In genomic region chr2:71001592-71002570, GRCh38 we compare ENCODE assay signal across 11 cellular contexts. TPM values are rescaled to one million over a fixed set of nuclear protein-coding genes. Genes with fewer than 3 reads are reported as not detected.
DNase-seq lines count a peak whose midpoint lies in the region; ATAC-seq and TF ChIP-seq lines count a peak whose summit lies in the region.
"Had no signal": no experiment of that assay in that cellular context is flagged by ENCODE, and none has a peak within 500 bp of the region (broad histone marks: within the 10 kb centered on the region; RNA-seq: fewer than 3 reads in every experiment).

No MANE protein-coding gene starts in this region.

- H3K9me3 Mint-ChIP-seq in nephron, result no peaks in the 10 kb centered on the region
- H3K9me3 Mint-ChIP-seq: IgD-negative memory B cell, immature natural killer cell had no signal

- H3K4me1 Mint-ChIP-seq in nephron, result no peaks in the 10 kb centered on the region

- peak overlapping the region in 1 of 3 experiments; percentile 27 for H3K27ac Mint-ChIP-seq in nephron

- CTCF ChIA-PET in RWPE1 (lab: Yijun Ruan, JAX), result interaction anchor here (0.6 to 1.6 kb wide), 13 partner anchors 9 to 1722 kb away, joined by 3 to 12 read pairs (median 3); no protein-coding TSS in a partner anchor

- H3K27ac ChIP-seq in HUES64 (ENCODE audit: low read depth, low read length), result no peak overlapping the region; the same call in 1 of the 2 replicates
- H3K27ac ChIP-seq in WERI-Rb-1, result peak overlapping the region; percentile 67
- no peak overlapping the region for H3K27ac ChIP-seq in RWPE1

- peaks cover 14% of the 10 kb centered on the region for H3K27me3 Mint-ChIP-seq in nephron (ENCODE audit: low read depth)
- H3K27me3 Mint-ChIP-seq: activated naive CD8-positive, alpha-beta T cell had no signal

- peaks cover 15% of the 10 kb centered on the region; the same call in 1 of the 2 replicates for H3K4me1 ChIP-seq in HUES64 (ENCODE audit: insufficient read depth, low read length)

- peak overlapping the region in 2 of 3 experiments; percentile 27 to 30 for H3K4me3 Mint-ChIP-seq in nephron

- H3K9ac ChIP-seq in HUES64 (ENCODE audit: low read depth, low read length), result no peak overlapping the region

- H3K36me3 ChIP-seq in HUES64 (ENCODE audit: insufficient read depth, low read length) (no peaks in the 10 kb centered on the region), WERI-Rb-1 (no peaks in the 10 kb centered on the region)

- no peaks in the 10 kb centered on the region for H3K9me3 ChIP-seq in HUES64 (ENCODE audit: insufficient read depth, low read depth, low read length)
- no peaks in the 10 kb centered on the region for H3K9me3 ChIP-seq in WERI-Rb-1 (ENCODE audit: severe bottlenecking)

- POLR2A ChIA-PET in RWPE1 (lab: Yijun Ruan, JAX; ENCODE audit: low non-redundant PET), result interaction anchor here (0.7 kb wide), 1 partner anchor 199 kb away, joined by 3 read pairs; no protein-coding TSS in a partner anchor

- DNase-seq in EH (ENCODE audit: low read depth), result peak; percentile 16
- DNase-seq in WERI-Rb-1, result peak; percentile 88
- no peak for DNase-seq in inferior parietal cortex (ENCODE audit: extremely low spot score)
- no peak for DNase-seq in RWPE1 (ENCODE audit: low spot score)
- DNase-seq in dedifferentiated amniotic fluid mesenchymal stem cell (ENCODE audit: extremely low spot score), result no peak

- WGBS in HUES64, result 14% methylated on average over 9 of the region's 16 CpGs

- H3K4me3 ChIP-seq in HUES64 (ENCODE audit: low read length), result peak overlapping the region; percentile 41
- peak overlapping the region; percentile 18 for H3K4me3 ChIP-seq in WERI-Rb-1 (ENCODE audit: low read depth, low read length)

- no peak for TF ChIP-seq CTCF in WERI-Rb-1 (IDR thresholded peaks at IDR 0.05; ENCODE audit: low read depth, low read length)
- no peak for TF ChIP-seq CTCF in nephron (IDR thresholded peaks at IDR 0.05; ENCODE audit: unreplicated experiment in 3 of 3)
- TF ChIP-seq CTCF in RWPE1 (conservative IDR thresholded peaks at IDR 0.05; ENCODE audit: low read depth), result no peak

- ATAC-seq in HG02852 (IDR thresholded peaks at IDR 0.05; ENCODE audit: unreplicated experiment), result no peak

- no peaks in the 10 kb centered on the region for H3K36me3 Mint-ChIP-seq in nephron (ENCODE audit: low read depth)
- H3K36me3 Mint-ChIP-seq: activated naive CD8-positive, alpha-beta T cell; IgD-negative memory B cell; immature natural killer cell had no signal

- H3K27me3 ChIP-seq in HUES64 (ENCODE audit: insufficient read depth, low read length) (peaks cover 12% of the 10 kb centered on the region), WERI-Rb-1 (ENCODE audit: insufficient read depth, low read depth, severe bottlenecking) (no peaks in the 10 kb centered on the region)

RNA-seq across cellular contexts. Expression of gene TEX261, which starts 7.2 kb away (rescaled TPM):
- 22.2 TPM for polyA plus RNA-seq in HUES64 (2013, experiment 1 of 2)
- 21.3 TPM for polyA plus RNA-seq in HUES64 (2013, experiment 2 of 2)

RNA-seq across cellular contexts. Expression of gene ANKRD53, which starts 23.5 kb away (rescaled TPM):
- 0.55 TPM for polyA plus RNA-seq in HUES64 (2013, experiment 1 of 2)
- 0.63 TPM for polyA plus RNA-seq in HUES64 (2013, experiment 2 of 2)
- polyA plus RNA-seq: IgD-negative memory B cell had no signal

Comparison
In these comparisons a context has a peak if more than half of its experiments do, and no peak if none do; other contexts are left out.
1. DNase-seq: peak in EH (single experiment) and WERI-Rb-1 (single experiment); none in inferior parietal cortex (single experiment), RWPE1 (single experiment) and dedifferentiated amniotic fluid mesenchymal stem cell (single experiment).